Comparison of ENCODE assay signal across 8 cellular contexts in genomic region chr10:73908853-73909611, GRCh38. TPM values are rescaled to one million over a fixed set of nuclear protein-coding genes. Genes with fewer than 3 reads are reported as not detected.
DNase-seq lines count a peak whose midpoint lies in the region; ATAC-seq and TF ChIP-seq lines count a peak whose summit lies in the region.

No MANE protein-coding gene starts in this region.

- TF ChIP-seq POLR2A in NB4 (IDR thresholded peaks at IDR 0.05; ENCODE audit: extremely low read depth, insufficient read length) (no peak), esophagus muscularis mucosa (IDR thresholded peaks at IDR 0.05; ENCODE audit: low read depth) (no peak), gastrocnemius medialis (IDR thresholded peaks at IDR 0.05) (no peak)

- peak overlapping the region; percentile 82 for H3K27ac Mint-ChIP-seq in activated CD4-positive, alpha-beta memory T cell treated with anti-CD3 and anti-CD28 coated beads, Interleukin-2, amount 10 ng/mL, durations not matched to agents 7 days and 5 days

- peak overlapping the region; percentile 65 for H3K4me3 Mint-ChIP-seq in activated CD4-positive, alpha-beta memory T cell treated with anti-CD3 and anti-CD28 coated beads, Interleukin-2, amount 10 ng/mL, durations not matched to agents 7 days and 5 days

- POLR2A ChIA-PET in activated CD4-positive, alpha-beta memory T cell treated with anti-CD3 and anti-CD28 coated beads, Interleukin-2, amount 10 ng/mL, durations not matched to agents 7 days and 5 days (lab: Charles Lee) = interaction anchor here (0.9 to 1.2 kb wide), 4 partner anchors 12 to 83 kb away, joined by 3 to 5 read pairs (median 4); no protein-coding TSS in a partner anchor

- peaks cover 12% of the 10 kb centered on the region for H3K36me3 Mint-ChIP-seq in activated CD4-positive, alpha-beta memory T cell treated with anti-CD3 and anti-CD28 coated beads, Interleukin-2, amount 10 ng/mL, durations not matched to agents 7 days and 5 days (ENCODE audit: low read depth)

- TF ChIP-seq EP300 in esophagus muscularis mucosa (IDR thresholded peaks at IDR 0.05) = no peak

- H3K4me1 Mint-ChIP-seq in activated CD4-positive, alpha-beta memory T cell treated with anti-CD3 and anti-CD28 coated beads, Interleukin-2, amount 10 ng/mL, durations not matched to agents 7 days and 5 days = peaks cover 45% of the 10 kb centered on the region

- H3K27ac ChIP-seq in esophagus muscularis mucosa (replicated peaks in 1 of 4) = peak overlapping the region; percentile 21 to 79 (median 34)
- H3K27ac ChIP-seq in gastrocnemius medialis = peak overlapping the region; percentile 51 to 82 (median 74)

- H3K9me3 ChIP-seq in esophagus muscularis mucosa = no peaks in the 10 kb centered on the region
- no peaks in the 10 kb centered on the region for H3K9me3 ChIP-seq in gastrocnemius medialis

- H3K4me1 ChIP-seq in esophagus muscularis mucosa (peaks cover 57 to 76% (median 67%) of the 10 kb centered on the region in 4 donors), gastrocnemius medialis (peaks cover 36 to 50% of the 10 kb centered on the region in 2 donors)

- 35% methylated on average over 10 of the region's 11 CpGs for WGBS in esophagus muscularis mucosa

- DNase-seq in AG09319 (ENCODE audit: extremely low read depth, low read depth) (peak; percentile 96), NB4 (ENCODE audit: low read depth) (peak; percentile 98), esophagus muscularis mucosa (ENCODE audit: extremely low spot score) (no peak), gastrocnemius medialis (peak; percentile 32 to 47), NCI-H526 treated with DMSO at 0.1 percent for 48 hours (lab: John Stamatoyannopoulos, UW) (no peak), NCI-H2227 (lab: John Stamatoyannopoulos, UW; ENCODE audit: unreplicated experiment) (no peak)
- peak; percentile 76 for DNase-seq in activated CD4-positive, alpha-beta memory T cell treated with anti-CD3 and anti-CD28 coated beads, Interleukin-2, amount 10 ng/mL, durations not matched to agents 7 days and 5 days

- in situ Hi-C loops in gastrocnemius medialis (cut with MboI; ENCODE audit: low sequenced_read_pairs in 4 of 4) = no loop called here

- CTCF ChIA-PET in activated CD4-positive, alpha-beta memory T cell treated with anti-CD3 and anti-CD28 coated beads, Interleukin-2, amount 10 ng/mL, durations not matched to agents 7 days and 5 days (lab: Charles Lee) = interaction anchor here (1.2 to 4.8 kb wide), 4 partner anchors 22 to 48 kb away, joined by 6 to 13 read pairs (median 8); no protein-coding TSS in a partner anchor

- peaks cover 33% of the 10 kb centered on the region for H3K27me3 Mint-ChIP-seq in activated CD4-positive, alpha-beta memory T cell treated with anti-CD3 and anti-CD28 coated beads, Interleukin-2, amount 10 ng/mL, durations not matched to agents 7 days and 5 days

- peaks cover 0 to 19% (median 0%) of the 10 kb centered on the region in 4 donors for H3K27me3 ChIP-seq in esophagus muscularis mucosa
- peaks cover 0 to 7% (median 0%) of the 10 kb centered on the region in 3 donors for H3K27me3 ChIP-seq in gastrocnemius medialis

- peaks cover 0 to 12% (median 0%) of the 10 kb centered on the region in 4 donors for H3K36me3 ChIP-seq in esophagus muscularis mucosa
- no peaks in the 10 kb centered on the region for H3K36me3 ChIP-seq in gastrocnemius medialis

- peak overlapping the region; percentile 16 for H3K4me3 ChIP-seq in NB4 (ENCODE audit: low read depth, low read length)
- no peak overlapping the region for H3K4me3 ChIP-seq in esophagus muscularis mucosa
- no peak overlapping the region for H3K4me3 ChIP-seq in gastrocnemius medialis

- H3K9me3 Mint-ChIP-seq in activated CD4-positive, alpha-beta memory T cell treated with anti-CD3 and anti-CD28 coated beads, Interleukin-2, amount 10 ng/mL, durations not matched to agents 7 days and 5 days = no peaks in the 10 kb centered on the region

- intact Hi-C loops in esophagus muscularis mucosa (cut with DNase I) = no loop called here
- intact Hi-C loops in gastrocnemius medialis (cut with DNase I; ENCODE audit: low total_unique reads) = no loop called here

- TF ChIP-seq CTCF in AG09319 (IDR thresholded peaks at IDR 0.05; ENCODE audit: low read depth, low read length) = no peak
- TF ChIP-seq CTCF in NB4 (IDR thresholded peaks at IDR 0.05; ENCODE audit: low read depth, low read length) = no peak
- TF ChIP-seq CTCF in esophagus muscularis mucosa (IDR thresholded peaks at IDR 0.05) = no peak
- no peak for TF ChIP-seq CTCF in gastrocnemius medialis (IDR thresholded peaks at IDR 0.05 in 4 of 5, conservative IDR thresholded peaks at IDR 0.05 in 1 of 5)

- ATAC-seq in GM19397 (IDR thresholded peaks at IDR 0.05; ENCODE audit: unreplicated experiment) = peak; percentile 51
- ATAC-seq in gastrocnemius medialis = peak; percentile 23 to 47

RNA-seq across cellular contexts. Expression of gene PLAU, which starts 1.9 kb away (rescaled TPM):
- 1 to 10 TPM; 3.0 to 5.3 TPM for total RNA-seq in activated CD4-positive, alpha-beta memory T cell treated with anti-CD3 and anti-CD28 coated beads, Interleukin-2, amount 10 ng/mL, durations not matched to agents 7 days and 5 days
- total RNA-seq in esophagus muscularis mucosa (10 to 100 TPM in 1 of 4 donors, 1 to 10 TPM in 3; 4.2 to 38.3 (median 6.9) TPM), gastrocnemius medialis (1 to 10 TPM in 3 of 4 donors, under 1 TPM in 1; 0.83 to 5.0 (median 2.3) TPM)

RNA-seq across cellular contexts. Expression of gene CAMK2G, which starts 34.7 kb away (rescaled TPM):
- total RNA-seq in activated CD4-positive, alpha-beta memory T cell treated with anti-CD3 and anti-CD28 coated beads, Interleukin-2, amount 10 ng/mL, durations not matched to agents 7 days and 5 days = 10 to 100 TPM; 46.4 to 48.5 TPM
- total RNA-seq in esophagus muscularis mucosa (100 to 1,000 TPM in 3 of 4 donors, 10 to 100 TPM in 1; 96.4 to 201 (median 159) TPM), gastrocnemius medialis (10 to 100 TPM; 48.6 to 67.5 (median 51.7) TPM)

Comparison
In these comparisons a context has a peak if more than half of its experiments do, and no peak if none do; other contexts are left out.
1. DNase-seq: peak in AG09319 (single experiment), NB4 (single experiment), activated CD4-positive, alpha-beta memory T cell treated with anti-CD3 and anti-CD28 coated beads, Interleukin-2, amount 10 ng/mL, durations not matched to agents 7 days and 5 days (single experiment) and gastrocnemius medialis (2 of 2); none in esophagus muscularis mucosa (single experiment), NCI-H526 treated with DMSO at 0.1 percent for 48 hours (single experiment) and NCI-H2227 (single experiment).